8 cellular contexts compared by ENCODE assay signal in genomic region chr3:37862219-37862711, GRCh38. TPM values are rescaled to one million over a fixed set of nuclear protein-coding genes. Genes with fewer than 3 reads are reported as not detected.
DNase-seq lines count a peak whose midpoint lies in the region; ATAC-seq and TF ChIP-seq lines count a peak whose summit lies in the region.

No MANE protein-coding gene starts in this region.

- no peak for TF ChIP-seq CTCF in heart right ventricle (IDR thresholded peaks at IDR 0.05)

- peak overlapping the region in 2 of 3 donors; percentile 60 to 84 for H3K27ac Mint-ChIP-seq in CD4-positive, CD25-positive, alpha-beta regulatory T cell
- H3K27ac Mint-ChIP-seq in activated naive CD4-positive, alpha-beta T cell treated with anti-CD3 and anti-CD28 coated beads, Interleukin-2, amount 50 U/mL, for 24 hours, result no peak overlapping the region

- peaks cover 0 to 19% (median 9%) of the 10 kb centered on the region in 4 donors for H3K4me1 Mint-ChIP-seq in CD4-positive, CD25-positive, alpha-beta regulatory T cell
- H3K4me1 Mint-ChIP-seq in activated naive CD4-positive, alpha-beta T cell treated with anti-CD3 and anti-CD28 coated beads, Interleukin-2, amount 50 U/mL, for 24 hours, result peaks cover 19% of the 10 kb centered on the region

- H3K36me3 ChIP-seq in CD4-positive, CD25-positive, alpha-beta regulatory T cell (ENCODE audit: control insufficient read depth, insufficient read depth, low read length), result no peaks in the 10 kb centered on the region
- H3K36me3 ChIP-seq in heart right ventricle, result no peaks in the 10 kb centered on the region

- WGBS in heart right ventricle, 2 donors, result 3 to 6% methylated on average over 34 to 36 of the region's 36 CpGs

- H3K27ac ChIP-seq in CD4-positive, CD25-positive, alpha-beta regulatory T cell (ENCODE audit: insufficient read depth, low read length, poor library complexity, severe bottlenecking), result no peak overlapping the region
- H3K27ac ChIP-seq in heart right ventricle, result peak overlapping the region; percentile 69 to 92 (median 87)

- H3K4me3 ChIP-seq in CD4-positive, CD25-positive, alpha-beta regulatory T cell (ENCODE audit: low read depth, low read length), result no peak overlapping the region
- H3K4me3 ChIP-seq in heart right ventricle, result peak overlapping the region; percentile 65 to 83 (median 74)

- peak overlapping the region; percentile 61 to 89 (median 84) for H3K4me3 Mint-ChIP-seq in CD4-positive, CD25-positive, alpha-beta regulatory T cell
- H3K4me3 Mint-ChIP-seq in activated naive CD4-positive, alpha-beta T cell treated with anti-CD3 and anti-CD28 coated beads, Interleukin-2, amount 50 U/mL, for 24 hours, result peak overlapping the region; percentile 78

- peaks cover 13% of the 10 kb centered on the region for H3K4me1 ChIP-seq in CD4-positive, CD25-positive, alpha-beta regulatory T cell (ENCODE audit: control insufficient read depth, insufficient read depth, low read length, poor library complexity, severe bottlenecking)
- H3K4me1 ChIP-seq in heart right ventricle, result peaks cover 10 to 51% (median 44%) of the 10 kb centered on the region in 9 donors

- no peaks in the 10 kb centered on the region for H3K9me3 Mint-ChIP-seq in CD4-positive, CD25-positive, alpha-beta regulatory T cell
- H3K9me3 Mint-ChIP-seq in activated naive CD4-positive, alpha-beta T cell treated with anti-CD3 and anti-CD28 coated beads, Interleukin-2, amount 50 U/mL, for 24 hours, result no peaks in the 10 kb centered on the region

- no peaks in the 10 kb centered on the region for H3K9me3 ChIP-seq in CD4-positive, CD25-positive, alpha-beta regulatory T cell (ENCODE audit: control insufficient read depth in 2 of 2, low read length in 2 of 2)
- H3K9me3 ChIP-seq in heart right ventricle, result peaks cover 0 to 5% (median 0%) of the 10 kb centered on the region in 11 donors

- no peak for ATAC-seq in CD4-positive, CD25-positive, alpha-beta regulatory T cell (ENCODE audit: low read depth in 2 of 2)
- peak; percentile 4 to 33 (median 27) for ATAC-seq in heart right ventricle
- no peak for ATAC-seq in HG02884 (IDR thresholded peaks at IDR 0.05; ENCODE audit: unreplicated experiment)

- intact Hi-C loops in heart right ventricle (cut with DNase I) (no loop called here), posterior cingulate gyrus (cut with DNase I) (no loop called here)

- peaks cover 48% of the 10 kb centered on the region for H3K27me3 Mint-ChIP-seq in CD4-positive, CD25-positive, alpha-beta regulatory T cell
- no peaks in the 10 kb centered on the region for H3K27me3 Mint-ChIP-seq in activated naive CD4-positive, alpha-beta T cell treated with anti-CD3 and anti-CD28 coated beads, Interleukin-2, amount 50 U/mL, for 24 hours

- peak in 1 of 3 donors; percentile 20 for DNase-seq in CD4-positive, CD25-positive, alpha-beta regulatory T cell
- DNase-seq in M059J (ENCODE audit: low read depth) (peak; percentile 9), heart right ventricle (peak; percentile 52 to 63), posterior cingulate gyrus (peak in 8 of 10 donors; percentile 47 to 93 (median 56)), NCI-H1930 (lab: John Stamatoyannopoulos, UW) (no peak), ureter (ENCODE audit: low spot score) (no peak)

- peaks cover 26% of the 10 kb centered on the region for H3K27me3 ChIP-seq in CD4-positive, CD25-positive, alpha-beta regulatory T cell (ENCODE audit: control insufficient read depth, insufficient read depth, low read length)
- H3K27me3 ChIP-seq in heart right ventricle, result no peaks in the 10 kb centered on the region

- no peaks in the 10 kb centered on the region for H3K36me3 Mint-ChIP-seq in CD4-positive, CD25-positive, alpha-beta regulatory T cell
- H3K36me3 Mint-ChIP-seq in activated naive CD4-positive, alpha-beta T cell treated with anti-CD3 and anti-CD28 coated beads, Interleukin-2, amount 50 U/mL, for 24 hours, result no peaks in the 10 kb centered on the region

RNA-seq across cellular contexts. Expression of gene CTDSPL, which starts 0.6 kb away (rescaled TPM):
- total RNA-seq in CD4-positive, CD25-positive, alpha-beta regulatory T cell, result 1.7 TPM
- polyA plus RNA-seq in CD4-positive, CD25-positive, alpha-beta regulatory T cell, result under 1 TPM in 1 of 4 donors, not detected in 3; 0.08 TPM
- 9.5 and 18.3 TPM in 2 replicates for total RNA-seq in M059J (2014; rRNA removed; shearing (Covaris generic))
- total RNA-seq in heart right ventricle, result 10 to 100 TPM; 27.8 to 51.5 (median 42.0) TPM
- polyA plus RNA-seq in heart right ventricle, result 10 to 100 TPM in 1 of 2 donors, 1 to 10 TPM in 1; 5.4 to 11.3 TPM
- 68.4 TPM for total RNA-seq in ureter

Comparison
In these comparisons a context has a peak if more than half of its experiments do, and no peak if none do; other contexts are left out.
1. ATAC-seq: peak in heart right ventricle (8 of 8); none in CD4-positive, CD25-positive, alpha-beta regulatory T cell (0 of 2) and HG02884 (single experiment).
2. DNase-seq: peak in M059J (single experiment), heart right ventricle (2 of 2) and posterior cingulate gyrus (8 of 10); none in NCI-H1930 (0 of 2) and ureter (single experiment).